8 cellular contexts compared by ENCODE assay signal in the genomic region with DNA sequence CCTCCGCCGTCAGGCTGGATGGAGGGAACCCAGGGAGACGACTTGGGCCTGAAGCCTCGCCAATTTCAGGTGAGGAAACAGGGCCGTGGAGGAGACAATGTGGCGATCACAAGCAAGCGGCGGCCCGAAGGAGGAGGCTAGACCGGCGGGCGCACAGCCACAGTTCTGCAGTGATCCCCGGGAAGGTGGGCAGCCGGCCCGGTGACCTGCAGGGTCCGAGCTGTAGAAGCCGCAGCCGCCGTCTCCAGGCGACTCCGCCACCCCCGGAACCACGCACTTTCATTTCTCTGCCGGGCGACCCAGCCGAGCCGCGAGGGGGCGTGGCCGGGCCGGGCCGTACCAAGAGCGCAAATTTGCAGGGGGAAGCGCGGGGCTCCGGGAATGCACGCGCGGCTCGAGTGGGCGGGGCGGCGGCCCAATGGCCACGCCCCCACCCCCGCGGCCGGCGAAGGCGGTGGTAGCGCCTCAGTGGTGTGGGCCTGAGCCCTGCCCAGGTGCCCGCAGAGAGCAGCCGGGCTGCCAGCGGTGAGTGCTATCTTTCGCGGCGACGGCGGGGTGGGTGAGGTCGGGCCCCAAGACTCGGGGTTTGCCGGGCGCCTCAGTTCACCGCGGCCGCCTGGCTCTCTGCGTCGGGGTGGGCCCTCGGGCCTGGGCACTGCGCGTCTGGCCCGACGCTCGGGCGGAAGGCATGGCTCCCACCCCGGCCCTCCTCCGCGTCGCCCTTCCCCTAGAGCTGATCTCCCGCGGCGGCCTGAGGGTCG. TPM values are rescaled to one million over a fixed set of nuclear protein-coding genes. Genes with fewer than 3 reads are reported as not detected.
A peak's percentile ranks its signal among the peaks of the same experiment; 100 is the strongest.
DNase-seq lines count a peak whose midpoint lies in the region; TF ChIP-seq lines count a peak whose summit lies in the region.

A gene (plus strand): TSS at position 501 of the 761 bp plus-strand sequence. CDS start 38,847 bp downstream, outside the sequence.

- H4K20me1 ChIP-seq in SK-N-SH (ENCODE audit: insufficient read depth), result no peaks in the 10 kb centered on the region; the same call in 1 of the 2 replicates

- H3F3A ChIP-seq in SK-N-SH (replicated peaks; ENCODE audit: insufficient read depth), result peaks cover 12% of the 10 kb centered on the region

- H3K4me2 ChIP-seq in SK-N-SH, result peak within 1 kb of the TSS; percentile 100

- POLR2A ChIA-PET in SK-N-SH (lab: Yijun Ruan, JAX), result interaction anchor here (0.6 to 3.1 kb wide), 27 partner anchors 9 to 449 kb away, joined by 3 to 21 read pairs (median 4); a partner anchor contains a TSS

- H3K4me3 Mint-ChIP-seq in HFFc6, result peak within 1 kb of the TSS; percentile 91

- peak within 1 kb of the TSS; percentile 91 for H2AFZ ChIP-seq in SK-N-SH (ENCODE audit: low read depth)

- peak within 1 kb of the TSS; percentile 91 for H3K27ac Mint-ChIP-seq in HFFc6

- TF ChIP-seq RAD21 in SK-N-SH (IDR thresholded peaks at IDR 0.05; ENCODE audit: low read length), result no peak

- CTCF ChIA-PET in SK-N-SH (lab: Yijun Ruan, JAX), result interaction anchor here (0.7 to 2.9 kb wide), 9 partner anchors 10 to 213 kb away, joined by 3 to 13 read pairs (median 5); no protein-coding TSS in a partner anchor

- peak within 1 kb of the TSS; percentile 84 for H3K9ac ChIP-seq in SK-N-SH

- no peaks in the 10 kb centered on the region for H3K9me2 ChIP-seq in SK-N-SH

- H3K36me3 Mint-ChIP-seq in HFFc6 (ENCODE audit: low read depth), result no peaks in the 10 kb centered on the region

- H3K4me3 ChIP-seq in GM06990 (replicated peaks; ENCODE audit: low read depth, low read length) (peak within 1 kb of the TSS; percentile 92), NB4 (ENCODE audit: low read depth, low read length) (peak within 1 kb of the TSS; percentile 89), SK-N-SH (ENCODE audit: low read depth in 2 of 2, low read length in 1 of 2) (peak within 1 kb of the TSS; percentile 74 to 93), suprapubic skin (peak within 1 kb of the TSS; percentile 96)

- H3K4me1 Mint-ChIP-seq in HFFc6 (ENCODE audit: low read depth), result peaks cover 18% of the 10 kb centered on the region

- H3K4me1 ChIP-seq in SK-N-SH (ENCODE audit: control insufficient read depth in 1 of 2, insufficient read depth in 2 of 2, low read depth in 1 of 2, low read length in 1 of 2) (peaks cover 5 to 10% of the 10 kb centered on the region in 2 experiments; a peak in 2 of 4 replicates), suprapubic skin (peaks cover 30% of the 10 kb centered on the region)

- H3K9me3 ChIP-seq in SK-N-SH, result no peaks in the 10 kb centered on the region
- H3K9me3 ChIP-seq in suprapubic skin, result no peaks in the 10 kb centered on the region

- H3K79me2 ChIP-seq in SK-N-SH (ENCODE audit: insufficient read depth), result peaks cover 43% of the 10 kb centered on the region

- no peaks in the 10 kb centered on the region for H3K9me3 Mint-ChIP-seq in HFFc6

- peak; percentile 98 for DNase-seq in GM06990 (ENCODE audit: extremely low read depth, insufficient read length)
- DNase-seq in HFFc6, result peak; percentile 89
- DNase-seq in NB4 (ENCODE audit: low read depth), result peak; percentile 97
- peak; percentile 100 for DNase-seq in SK-N-SH
- DNase-seq in activated naive CD4-positive, alpha-beta T cell treated with anti-CD3 and anti-CD28 coated beads, Interleukin-2, amount 50 U/mL, for 16 hours, result peak; percentile 96
- DNase-seq in germinal center (ENCODE audit: low spot score), result peak; percentile 96
- DNase-seq in occipital lobe (lab: John Stamatoyannopoulos, UW), result peak; percentile 96
- DNase-seq in suprapubic skin (ENCODE audit: low spot score in 2 of 2), result peak; percentile 95 to 97

- H3K36me3 ChIP-seq in GM06990 (ENCODE audit: control insufficient read depth, insufficient read depth, low read length), result no peaks in the 10 kb centered on the region
- H3K36me3 ChIP-seq in SK-N-SH (replicated peaks in 1 of 2; ENCODE audit: control insufficient read depth in 1 of 2, insufficient read depth in 2 of 2, low read length in 1 of 2), result no peaks in the 10 kb centered on the region
- H3K36me3 ChIP-seq in suprapubic skin, result no peaks in the 10 kb centered on the region

- TF ChIP-seq EP300 in SK-N-SH (IDR thresholded peaks at IDR 0.05; ENCODE audit: borderline replicate concordance in 1 of 2, low read depth in 1 of 2, low read length in 1 of 2) (peak; percentile 38 to 86; a peak in 1 of 4 replicates), suprapubic skin (IDR thresholded peaks at IDR 0.05) (no peak)

- TF ChIP-seq CTCF in GM06990 (IDR thresholded peaks at IDR 0.05; ENCODE audit: insufficient read depth, low read length, poor library complexity, severe bottlenecking) (no peak), HFFc6 (IDR thresholded peaks at IDR 0.05) (peak; percentile 64), NB4 (IDR thresholded peaks at IDR 0.05; ENCODE audit: low read depth, low read length) (no peak), SK-N-SH (IDR thresholded peaks at IDR 0.05) (no peak; the same call in 1 of the 2 replicates), suprapubic skin (IDR thresholded peaks at IDR 0.05) (peak in 1 of 2 donors; percentile 14)

- TF ChIP-seq POLR2A in NB4 (IDR thresholded peaks at IDR 0.05; ENCODE audit: extremely low read depth, insufficient read length), result peak; percentile 99
- TF ChIP-seq POLR2A in suprapubic skin (IDR thresholded peaks at IDR 0.05), result peak; percentile 89 to 96

- H3K27me3 ChIP-seq in GM06990 (replicated peaks; ENCODE audit: control insufficient read depth, insufficient read depth, low read length) (no peaks in the 10 kb centered on the region), SK-N-SH (ENCODE audit: insufficient read depth) (no peaks in the 10 kb centered on the region), suprapubic skin (no peaks in the 10 kb centered on the region)

- WGBS in SK-N-SH (ENCODE audit: low lambda C conversion rate), result under 1% methylated on average over 47 of the region's 82 CpGs
- 0% methylated on average over 41 of the region's 82 CpGs for WGBS in suprapubic skin

- peaks cover 3% of the 10 kb centered on the region for H3K27me3 Mint-ChIP-seq in HFFc6 (ENCODE audit: insufficient read depth)

- H3K27ac ChIP-seq in SK-N-SH (ENCODE audit: low read depth in 2 of 2, low read length in 1 of 2) (peak within 1 kb of the TSS; percentile 57 to 79), suprapubic skin (peak within 1 kb of the TSS; percentile 90)

TF ChIP-seq in SK-N-SH, 30 proteins besides CTCF, POLR2A, EP300 and RAD21 (continues in another document):
- TF ChIP-seq TAF1 (IDR thresholded peaks at IDR 0.05; ENCODE audit: borderline replicate concordance, low read depth, low read length) (peak; percentile 99), SMC3 (IDR thresholded peaks at IDR 0.05; ENCODE audit: low read depth, low read length) (no peak), MXI1 (IDR thresholded peaks at IDR 0.05; ENCODE audit: low read depth, low read length) (peak; percentile 87), SIN3A (IDR thresholded peaks at IDR 0.05; ENCODE audit: borderline replicate concordance, low read depth, low read length) (peak; percentile 84; the same call in 1 of the 2 replicates), YY1 (IDR thresholded peaks at IDR 0.05; ENCODE audit: low read depth) (peak; percentile 77; the same call in 1 of the 2 replicates), RFX5 (IDR thresholded peaks at IDR 0.05; ENCODE audit: low read length) (peak; percentile 52; the same call in 1 of the 2 replicates), EZH2phosphoT487 (IDR thresholded peaks at IDR 0.05; ENCODE audit: borderline replicate concordance, low read depth) (no peak), MEF2A (IDR thresholded peaks at IDR 0.05; ENCODE audit: borderline replicate concordance, low read depth) (no peak), POLR2AphosphoS5 (IDR thresholded peaks at IDR 0.05; ENCODE audit: low read depth, low read length) (peak; percentile 100), NRF1 (IDR thresholded peaks at IDR 0.05; ENCODE audit: low read depth, low read length) (no peak), TEAD4 (IDR thresholded peaks at IDR 0.05; ENCODE audit: borderline replicate concordance, insufficient read depth) (peak; percentile 80; the same call in 1 of the 2 replicates), TCF12 (IDR thresholded peaks at IDR 0.05) (peak; percentile 23; the same call in 1 of the 2 replicates)
- TF ChIP-seq, protein P1, sequence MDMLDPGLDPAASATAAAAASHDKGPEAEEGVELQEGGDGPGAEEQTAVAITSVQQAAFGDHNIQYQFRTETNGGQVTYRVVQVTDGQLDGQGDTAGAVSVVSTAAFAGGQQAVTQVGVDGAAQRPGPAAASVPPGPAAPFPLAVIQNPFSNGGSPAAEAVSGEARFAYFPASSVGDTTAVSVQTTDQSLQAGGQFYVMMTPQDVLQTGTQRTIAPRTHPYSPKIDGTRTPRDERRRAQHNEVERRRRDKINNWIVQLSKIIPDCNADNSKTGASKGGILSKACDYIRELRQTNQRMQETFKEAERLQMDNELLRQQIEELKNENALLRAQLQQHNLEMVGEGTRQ (IDR thresholded peaks at IDR 0.05; ENCODE audit: borderline replicate concordance, low read depth, low read length), result no peak; the same call in 1 of the 2 replicates
- TF ChIP-seq, protein P2, sequence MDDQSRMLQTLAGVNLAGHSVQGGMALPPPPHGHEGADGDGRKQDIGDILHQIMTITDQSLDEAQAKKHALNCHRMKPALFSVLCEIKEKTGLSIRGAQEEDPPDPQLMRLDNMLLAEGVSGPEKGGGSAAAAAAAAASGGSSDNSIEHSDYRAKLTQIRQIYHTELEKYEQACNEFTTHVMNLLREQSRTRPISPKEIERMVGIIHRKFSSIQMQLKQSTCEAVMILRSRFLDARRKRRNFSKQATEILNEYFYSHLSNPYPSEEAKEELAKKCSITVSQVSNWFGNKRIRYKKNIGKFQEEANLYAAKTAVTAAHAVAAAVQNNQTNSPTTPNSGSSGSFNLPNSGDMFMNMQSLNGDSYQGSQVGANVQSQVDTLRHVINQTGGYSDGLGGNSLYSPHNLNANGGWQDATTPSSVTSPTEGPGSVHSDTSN (IDR thresholded peaks at IDR 0.05), result peak; percentile 50
- TF ChIP-seq, protein P3, sequence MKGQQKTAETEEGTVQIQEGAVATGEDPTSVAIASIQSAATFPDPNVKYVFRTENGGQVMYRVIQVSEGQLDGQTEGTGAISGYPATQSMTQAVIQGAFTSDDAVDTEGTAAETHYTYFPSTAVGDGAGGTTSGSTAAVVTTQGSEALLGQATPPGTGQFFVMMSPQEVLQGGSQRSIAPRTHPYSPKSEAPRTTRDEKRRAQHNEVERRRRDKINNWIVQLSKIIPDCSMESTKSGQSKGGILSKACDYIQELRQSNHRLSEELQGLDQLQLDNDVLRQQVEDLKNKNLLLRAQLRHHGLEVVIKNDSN (IDR thresholded peaks at IDR 0.05; ENCODE audit: borderline replicate concordance, low read depth), result 0 out of 2 replicates have a peak, but pooled peaks have one; percentile 48

RNA-seq across cellular contexts. Expression of the gene that starts here (rescaled TPM):
- 10 to 100 TPM; 48.2 to 69.3 (median 49.4) TPM for total RNA-seq in HFFc6 (2021; fragmentation: NEBNext Ultra II Directional; extraction: Animal tissue kit (Norgen Biotek cat#: 25700))
- 55.8 and 68.7 TPM in 2 replicates for polyA plus RNA-seq in SK-N-SH (2012; rRNA removed)
- polyA plus RNA-seq in SK-N-SH (2012; cell fraction: cytosol; rRNA removed), result 22.1 and 32.8 TPM in 2 replicates
- polyA plus RNA-seq in SK-N-SH (2012; cell fraction: nucleus; rRNA removed), result 129 and 157 TPM in 2 replicates
- 59.0 TPM for total RNA-seq in occipital lobe
- total RNA-seq in suprapubic skin, result 100 to 1,000 TPM in 1 of 4 donors, 10 to 100 TPM in 3; 85.8 to 112 (median 91.8) TPM

Comparison
In these comparisons a context has a peak if more than half of its experiments do, and no peak if none do; other contexts are left out.
1. Peak in every context shown above with its lines: DNase-seq, H3K4me3 ChIP-seq and H3K27ac ChIP-seq.